Comparison of ENCODE assay signal across 29 cellular contexts in genomic region chr3:105842943-105843342, GRCh38. TPM values are rescaled to one million over a fixed set of nuclear protein-coding genes. Genes with fewer than 3 reads are reported as not detected.
DNase-seq lines count a peak whose midpoint lies in the region; ATAC-seq and TF ChIP-seq lines count a peak whose summit lies in the region.
"Had no signal": no experiment of that assay in that cellular context is flagged by ENCODE, and none has a peak within 500 bp of the region (broad histone marks: within the 10 kb centered on the region; RNA-seq: fewer than 3 reads in every experiment).

No MANE protein-coding gene starts in this region.

- DNase-seq in left ventricle myocardium superior (no peak), right cardiac atrium (no peak), NCI-H82 (lab: John Stamatoyannopoulos, UW) (peak; percentile 75), right atrium auricular region (ENCODE audit: low spot score) (no peak), mucosa of gallbladder (ENCODE audit: low spot score) (no peak), GM13977 (ENCODE audit: low spot score) (no peak)
- no peak for DNase-seq in stimulated activated CD4-positive, alpha-beta T cell treated with anti-CD3 and anti-CD28 coated beads, Interleukin-4, amount 100 ng/mL, for 1 hour
- DNase-seq: activated CD4-positive, CD25-positive, alpha-beta regulatory T cell; activated gamma-delta T cell treated with Interleukin-2 at 50 U/mL for 16 hours; activated naive CD8-positive, alpha-beta T cell treated with anti-CD3 and anti-CD28 coated beads, Interleukin-2, amount 10 ng/mL, durations not matched to agents 7 days and 5 days; activated T-cell treated with anti-CD3 and anti-CD28 coated beads, Interleukin-2, amount 50 U/mL, for 4 hours; AML-193; CD4-positive, alpha-beta T cell; H7; NCI-H1436; NCI-H2107; PC-3; retina; SK-N-SH; spleen; stimulated activated CD4-positive, alpha-beta T cell treated with anti-CD3 and anti-CD28 coated beads, Interleukin-2, amount 100 ng/mL, for 24 hours; stimulated activated CD8-positive, alpha-beta memory T cell treated with anti-CD3 and anti-CD28 coated beads, Interleukin-4, amount 100 ng/mL, for 48 hours; stimulated activated naive CD8-positive, alpha-beta T cell treated with anti-CD3 and anti-CD28 coated beads, Interleukin-15, amount 100 ng/mL, for 72 hours had no signal

- no peak overlapping the region for H3K27ac ChIP-seq in right cardiac atrium (ENCODE audit: low read length)
- peak overlapping the region; percentile 22 to 64 for H3K27ac ChIP-seq in right atrium auricular region
- H3K27ac ChIP-seq: A549, ascending aorta, parathyroid adenoma, spleen had no signal

- TF ChIP-seq CTCF in right atrium auricular region (IDR thresholded peaks at IDR 0.05) (no peak), GM13977 (IDR thresholded peaks at IDR 0.05; ENCODE audit: extremely low read depth, insufficient read depth, missing control alignments) (no peak)

- in situ Hi-C loops in GM13977 (cut with MboI; ENCODE audit: low pct_unique_long_range_greater_than_20kb, low sequenced_read_pairs, unreplicated experiment) = no loop called here

- H3K9me3 ChIP-seq in right cardiac atrium (ENCODE audit: control insufficient read depth, low read length) (no peaks in the 10 kb centered on the region), right atrium auricular region (no peaks in the 10 kb centered on the region)
- H3K9me3 ChIP-seq: A549, ascending aorta, esophagus muscularis mucosa, gastroesophageal sphincter, SK-N-SH, spleen had no signal

- H3K4me3 ChIP-seq in right cardiac atrium (ENCODE audit: low read length) = no peak overlapping the region
- no peak overlapping the region for H3K4me3 ChIP-seq in right atrium auricular region
- H3K4me3 ChIP-seq: A549, ascending aorta, esophagus muscularis mucosa, gastroesophageal sphincter, spleen had no signal

- H3K27me3 ChIP-seq in right cardiac atrium (ENCODE audit: control insufficient read depth, insufficient read depth) (no peaks in the 10 kb centered on the region), right atrium auricular region (no peaks in the 10 kb centered on the region)
- H3K27me3 ChIP-seq: ascending aorta, esophagus muscularis mucosa, gastroesophageal sphincter, spleen had no signal

- ATAC-seq in left ventricle myocardium superior (peak; percentile 56), right cardiac atrium (no peak), HG03378 (IDR thresholded peaks at IDR 0.05; ENCODE audit: unreplicated experiment) (no peak)
- ATAC-seq: A549; activated T-cell treated with anti-CD3 and anti-CD28 coated beads, Interleukin-2, amount 50 U/mL, for 4 hours; PC-3; stimulated activated naive CD8-positive, alpha-beta T cell treated with anti-CD3 and anti-CD28 coated beads, Interleukin-15, amount 100 ng/mL, for 72 hours had no signal

- H3K36me3 ChIP-seq in right atrium auricular region = peaks cover 8% of the 10 kb centered on the region
- H3K36me3 ChIP-seq: ascending aorta had no signal

- H3K4me1 ChIP-seq in right cardiac atrium (ENCODE audit: control insufficient read depth, insufficient read depth, low read length) = peaks cover 1% of the 10 kb centered on the region
- H3K4me1 ChIP-seq in right atrium auricular region = peaks cover 0 to 36% of the 10 kb centered on the region in 2 donors
- H3K4me1 ChIP-seq: A549 had no signal

- 79% methylated on average over 2 of the region's 2 CpGs for WGBS in right cardiac atrium

- intact Hi-C loops in left ventricle myocardium superior (cut with micrococcal nuclease) = no loop called here
- intact Hi-C loops in right cardiac atrium (cut with DNase I) = no loop called here

RNA-seq across cellular contexts. Expression of gene CBLB, which starts 25.9 kb away (rescaled TPM):
- total RNA-seq in left ventricle myocardium superior = 60.3 TPM
- total RNA-seq in right cardiac atrium = 10 to 100 TPM; 36.6 to 45.0 (median 43.0) TPM
- polyA plus RNA-seq in right cardiac atrium = 18.0 TPM
- total RNA-seq in right atrium auricular region = 10 to 100 TPM; 24.6 to 27.3 TPM
- 33.6 TPM for total RNA-seq in mucosa of gallbladder
